Comparison of ENCODE assay signal across 8 cellular contexts in genomic region chr11:4187055-4187988, GRCh38.
DNase-seq lines count a peak whose midpoint lies in the region; ATAC-seq and TF ChIP-seq lines count a peak whose summit lies in the region.

No MANE protein-coding gene starts in this region.

- no peak overlapping the region for H3K27ac ChIP-seq in neural progenitor cell

- peak overlapping the region; percentile 97 for H2AFZ ChIP-seq in neural progenitor cell (replicated peaks)

- H3K36me3 Mint-ChIP-seq in neural progenitor cell: no peaks in the 10 kb centered on the region

- peak; percentile 88 for ATAC-seq in stimulated activated naive CD8-positive, alpha-beta T cell treated with anti-CD3 and anti-CD28 coated beads, Interleukin-15, amount 100 ng/mL, for 72 hours

- H4K20me1 ChIP-seq in neural progenitor cell (ENCODE audit: low read depth): no peaks in the 10 kb centered on the region

- peak; percentile 95 for DNase-seq in ELF-1 (ENCODE audit: low read depth, low spot score)
- peak; percentile 67 for DNase-seq in GOT3 (lab: John Stamatoyannopoulos, UW)
- peak; percentile 65 to 69 for DNase-seq in Kasumi-1 (lab: John Stamatoyannopoulos, UW)
- DNase-seq in SHP77 (lab: John Stamatoyannopoulos, UW): peak; percentile 46 to 60
- peak; percentile 82 for DNase-seq in activated gamma-delta T cell treated with Interleukin-2 at 50 U/mL for 16 hours
- peak; percentile 61 for DNase-seq in foreskin melanocyte
- peak; percentile 92 for DNase-seq in neural progenitor cell (ENCODE audit: low spot score)
- peak; percentile 88 to 92 for DNase-seq in stimulated activated naive CD8-positive, alpha-beta T cell treated with anti-CD3 and anti-CD28 coated beads, Interleukin-15, amount 100 ng/mL, for 72 hours

- no peaks in the 10 kb centered on the region for H3K9me3 ChIP-seq in neural progenitor cell (ENCODE audit: low read depth)

- H3F3A ChIP-seq in neural progenitor cell (ENCODE audit: low read depth): no peaks in the 10 kb centered on the region

- H3K27me3 ChIP-seq in neural progenitor cell: peaks cover 12% of the 10 kb centered on the region

- peaks cover 3% of the 10 kb centered on the region for H3K4me1 Mint-ChIP-seq in neural progenitor cell
- peaks cover 6% of the 10 kb centered on the region for H3K4me1 Mint-ChIP-seq in stimulated activated naive CD8-positive, alpha-beta T cell treated with anti-CD3 and anti-CD28 coated beads, Interleukin-15, amount 100 ng/mL, for 72 hours

- no peaks in the 10 kb centered on the region for H3K36me3 ChIP-seq in neural progenitor cell

- H3K79me2 ChIP-seq in neural progenitor cell (ENCODE audit: low read depth): no peaks in the 10 kb centered on the region

- peaks cover 11% of the 10 kb centered on the region for H3K27me3 Mint-ChIP-seq in neural progenitor cell (ENCODE audit: insufficient read depth, low read depth)
- peaks cover 19% of the 10 kb centered on the region for H3K27me3 Mint-ChIP-seq in stimulated activated naive CD8-positive, alpha-beta T cell treated with anti-CD3 and anti-CD28 coated beads, Interleukin-15, amount 100 ng/mL, for 72 hours

- TF ChIP-seq CTCF in neural progenitor cell (IDR thresholded peaks at IDR 0.05): peak; percentile 90

- no peaks in the 10 kb centered on the region for H3K4me1 ChIP-seq in neural progenitor cell

- peak overlapping the region; percentile 72 for H3K4me3 ChIP-seq in neural progenitor cell

- H3K4me3 Mint-ChIP-seq in neural progenitor cell: peak overlapping the region; percentile 87
- H3K4me3 Mint-ChIP-seq in stimulated activated naive CD8-positive, alpha-beta T cell treated with anti-CD3 and anti-CD28 coated beads, Interleukin-15, amount 100 ng/mL, for 72 hours: peak overlapping the region; percentile 79 to 84

- no peaks in the 10 kb centered on the region for H3K9me3 Mint-ChIP-seq in neural progenitor cell
- H3K9me3 Mint-ChIP-seq in stimulated activated naive CD8-positive, alpha-beta T cell treated with anti-CD3 and anti-CD28 coated beads, Interleukin-15, amount 100 ng/mL, for 72 hours: no peaks in the 10 kb centered on the region

- H3K27ac Mint-ChIP-seq in neural progenitor cell: peak overlapping the region; percentile 48
- no peak overlapping the region for H3K27ac Mint-ChIP-seq in stimulated activated naive CD8-positive, alpha-beta T cell treated with anti-CD3 and anti-CD28 coated beads, Interleukin-15, amount 100 ng/mL, for 72 hours

- H3K4me2 ChIP-seq in neural progenitor cell: peak overlapping the region; percentile 84

- peak overlapping the region; percentile 49 for H3K9ac ChIP-seq in neural progenitor cell
